ENCODE assay signal across 8 cellular contexts in genomic region chr4:85474356-85474755, GRCh38. TPM values are rescaled to one million over a fixed set of nuclear protein-coding genes. Genes with fewer than 3 reads are reported as not detected.
DNase-seq lines count a peak whose midpoint lies in the region; ATAC-seq and TF ChIP-seq lines count a peak whose summit lies in the region.

No MANE protein-coding gene starts in this region.

- no peak for TF ChIP-seq RAD21 in HCT116 (IDR thresholded peaks at IDR 0.05; ENCODE audit: low read depth)

- H3K4me1 ChIP-seq in HCT116 (ENCODE audit: control insufficient read depth in 1 of 2, insufficient read depth in 2 of 2, low read length in 2 of 2) (peaks cover 2 to 6% of the 10 kb centered on the region in 2 experiments; a peak in 3 of 4 replicates), iPS-20b (ENCODE audit: insufficient read depth, low read length) (no peaks in the 10 kb centered on the region)
- H3K4me1 ChIP-seq in CD8-positive, alpha-beta T cell (ENCODE audit: insufficient read depth, low read length) = no peaks in the 10 kb centered on the region

- no peak for DNase-seq in HCT116 (ENCODE audit: low read depth, low spot score)
- no peak for DNase-seq in astrocyte of the cerebellum (ENCODE audit: low read depth)
- DNase-seq in stimulated activated naive B cell treated with anti-CD40 and anti-IgM and Interleukin-4, amounts not matched to agents 10 μg/mL and 1 μg/mL and 100 μg/mL, for 72 hours = no peak
- DNase-seq in KG1 (lab: John Stamatoyannopoulos, UW) = no peak
- DNase-seq in CD8-positive, alpha-beta T cell = no peak
- DNase-seq in stimulated activated naive CD4-positive, alpha-beta T cell (lab: John Stamatoyannopoulos, UW) = no peak
- no peak for DNase-seq in C1 segment of cervical spinal cord (lab: John Stamatoyannopoulos, UW)

- intact Hi-C loops in HCT116 (cut with micrococcal nuclease) = loop anchor here (10.0 kb wide), 1 partner anchor 270 kb away; no protein-coding TSS in a partner anchor
- intact Hi-C loops in CD8-positive, alpha-beta T cell (cut with DNase I, micrococcal nuclease) = no loop called here

- H3K9me3 ChIP-seq in HCT116 (ENCODE audit: control insufficient read depth in 1 of 2, insufficient read depth in 1 of 2, low read depth in 1 of 2, low read length in 2 of 2) (no peaks in the 10 kb centered on the region), iPS-20b (ENCODE audit: insufficient read depth, low read depth, low read length) (no peaks in the 10 kb centered on the region)
- H3K9me3 ChIP-seq in CD8-positive, alpha-beta T cell (ENCODE audit: low read length) = no peaks in the 10 kb centered on the region

- no peaks in the 10 kb centered on the region for H3K79me2 ChIP-seq in HCT116 (ENCODE audit: insufficient read depth, low read length)

- H3K9me2 ChIP-seq in HCT116 (ENCODE audit: insufficient read depth) = no peaks in the 10 kb centered on the region

- in situ Hi-C loops in astrocyte of the cerebellum (cut with HindIII; ENCODE audit: low sequenced_read_pairs) = no loop called here

- no peaks in the 10 kb centered on the region for H3K27me3 Mint-ChIP-seq in stimulated activated naive B cell treated with anti-CD40 and anti-IgM and Interleukin-4, amounts not matched to agents 10 μg/mL and 1 μg/mL and 100 μg/mL, for 72 hours
- H3K27me3 Mint-ChIP-seq in CD8-positive, alpha-beta T cell (ENCODE audit: low read depth) = peaks cover 12% of the 10 kb centered on the region

- H3K9ac ChIP-seq in HCT116 (ENCODE audit: low read length) (no peak overlapping the region), iPS-20b (ENCODE audit: low read depth, low read length) (no peak overlapping the region)

- H3K4me3 ChIP-seq in HCT116 (replicated peaks in 1 of 2; ENCODE audit: low read depth in 1 of 2, low read length in 2 of 2) (peak overlapping the region; percentile 59 to 85), astrocyte of the cerebellum (ENCODE audit: low read depth, low read length) (peak overlapping the region; percentile 60), iPS-20b (ENCODE audit: low read length) (peak overlapping the region; percentile 77)
- H3K4me3 ChIP-seq in CD8-positive, alpha-beta T cell (ENCODE audit: low read depth, low read length) = no peak overlapping the region

- peaks cover 39 to 46% of the 10 kb centered on the region in 2 donors for H3K4me1 Mint-ChIP-seq in stimulated activated naive B cell treated with anti-CD40 and anti-IgM and Interleukin-4, amounts not matched to agents 10 μg/mL and 1 μg/mL and 100 μg/mL, for 72 hours
- peaks cover 6% of the 10 kb centered on the region for H3K4me1 Mint-ChIP-seq in CD8-positive, alpha-beta T cell (ENCODE audit: low read depth)

- H3K36me3 Mint-ChIP-seq in stimulated activated naive B cell treated with anti-CD40 and anti-IgM and Interleukin-4, amounts not matched to agents 10 μg/mL and 1 μg/mL and 100 μg/mL, for 72 hours = peaks cover 0 to 4% of the 10 kb centered on the region in 2 donors
- no peaks in the 10 kb centered on the region for H3K36me3 Mint-ChIP-seq in CD8-positive, alpha-beta T cell

- H3K36me3 ChIP-seq in HCT116 (ENCODE audit: control insufficient read depth in 1 of 2, insufficient read depth in 2 of 2, low read length in 2 of 2) = no peaks in the 10 kb centered on the region
- H3K36me3 ChIP-seq in iPS-20b (ENCODE audit: insufficient read depth, low read depth, low read length) = no peaks in the 10 kb centered on the region
- H3K36me3 ChIP-seq in CD8-positive, alpha-beta T cell (ENCODE audit: insufficient read depth, low read length) = no peaks in the 10 kb centered on the region

- BruUV-seq in HCT116 (replicated peaks; lab: Mats Ljungman, UMichigan) = no TSS peak

- TF ChIP-seq CTCF in HCT116 (IDR thresholded peaks at IDR 0.05 in 2 of 3, conservative IDR thresholded peaks at IDR 0.05 in 1 of 3; ENCODE audit: borderline replicate concordance in 1 of 3, insufficient read depth in 1 of 3, low read depth in 2 of 3, low read length in 2 of 3) (no peak), astrocyte of the cerebellum (IDR thresholded peaks at IDR 0.05; ENCODE audit: low read depth, low read length, missing control alignments) (no peak)
- TF ChIP-seq CTCF in CD8-positive, alpha-beta T cell (IDR thresholded peaks at IDR 0.05) = no peak

- peak overlapping the region; percentile 99 for H3K4me2 ChIP-seq in HCT116 (ENCODE audit: low read length)

- H3K27me3 ChIP-seq in HCT116 (ENCODE audit: insufficient read depth, low read length) (no peaks in the 10 kb centered on the region), iPS-20b (ENCODE audit: insufficient read depth, low read length) (peaks cover 35% of the 10 kb centered on the region)
- H3K27me3 ChIP-seq in CD8-positive, alpha-beta T cell (ENCODE audit: insufficient read depth, low read length) = no peaks in the 10 kb centered on the region

- no peak for ATAC-seq in HCT116
- no peak for ATAC-seq in stimulated activated naive B cell treated with anti-CD40 and anti-IgM and Interleukin-4, amounts not matched to agents 10 μg/mL and 1 μg/mL and 100 μg/mL, for 72 hours (replicated peaks)
- ATAC-seq in CD8-positive, alpha-beta T cell = no peak

- RAD21 ChIA-PET in HCT116 (lab: Charles Lee; ENCODE audit: low non-redundant PET in 1 of 2, low total read pairs in 2 of 2, uncharacterized antibody in 2 of 2, unreplicated experiment in 2 of 2) = no interaction called here

- POLR2A ChIA-PET in HCT116 (lab: Charles Lee) = interaction anchor here (0.8 to 1.2 kb wide), 3 partner anchors 7 to 24 kb away, joined by 3 to 4 read pairs (median 3); no protein-coding TSS in a partner anchor
- POLR2A ChIA-PET in CD8-positive, alpha-beta T cell (lab: Charles Lee) = no interaction called here

- no peak for TF ChIP-seq POLR2A in HCT116 (IDR thresholded peaks at IDR 0.05; ENCODE audit: borderline replicate concordance, extremely low read depth, insufficient read depth, insufficient read length)

- peak overlapping the region; percentile 92 to 97 for H3K4me3 Mint-ChIP-seq in stimulated activated naive B cell treated with anti-CD40 and anti-IgM and Interleukin-4, amounts not matched to agents 10 μg/mL and 1 μg/mL and 100 μg/mL, for 72 hours
- H3K4me3 Mint-ChIP-seq in CD8-positive, alpha-beta T cell = no peak overlapping the region

- no peaks in the 10 kb centered on the region for H3K9me3 Mint-ChIP-seq in stimulated activated naive B cell treated with anti-CD40 and anti-IgM and Interleukin-4, amounts not matched to agents 10 μg/mL and 1 μg/mL and 100 μg/mL, for 72 hours
- H3K9me3 Mint-ChIP-seq in CD8-positive, alpha-beta T cell = no peaks in the 10 kb centered on the region

- no peaks in the 10 kb centered on the region for H4K20me1 ChIP-seq in HCT116 (ENCODE audit: insufficient read depth)

- H3K27ac Mint-ChIP-seq in stimulated activated naive B cell treated with anti-CD40 and anti-IgM and Interleukin-4, amounts not matched to agents 10 μg/mL and 1 μg/mL and 100 μg/mL, for 72 hours = peak overlapping the region; percentile 98
- H3K27ac Mint-ChIP-seq in CD8-positive, alpha-beta T cell = no peak overlapping the region

- H2AFZ ChIP-seq in HCT116 (ENCODE audit: low read depth, low read length, poor library complexity, severe bottlenecking) = peak overlapping the region; percentile 100

- CTCF ChIA-PET in HCT116 (lab: Charles Lee) = interaction anchor here (1.1 to 1.8 kb wide), 3 partner anchors 15 to 57 kb away, joined by 3 to 7 read pairs (median 3); no protein-coding TSS in a partner anchor
- CTCF ChIA-PET in CD8-positive, alpha-beta T cell (lab: Charles Lee) = no interaction called here

- H3K27ac ChIP-seq in HCT116 (ENCODE audit: low read depth, low read length) = no peak overlapping the region
- H3K27ac ChIP-seq in iPS-20b (ENCODE audit: low read length) = no peak overlapping the region
- H3K27ac ChIP-seq in CD8-positive, alpha-beta T cell (ENCODE audit: low read depth, low read length) = no peak overlapping the region

TF ChIP-seq in HCT116, 20 proteins besides CTCF, POLR2A, EP300 and RAD21 (continues in another document):
- TF ChIP-seq SIN3A (IDR thresholded peaks at IDR 0.05; ENCODE audit: low read depth) (no peak), SP1 (IDR thresholded peaks at IDR 0.05; ENCODE audit: low read depth) (no peak), JUND (IDR thresholded peaks at IDR 0.05) (no peak), ZBTB33 (IDR thresholded peaks at IDR 0.05; ENCODE audit: extremely low read depth, insufficient replicate concordance, low read length) (no peak), SRF (IDR thresholded peaks at IDR 0.05; ENCODE audit: low read depth) (no peak), EZH2 (IDR thresholded peaks at IDR 0.05) (no peak), POLR2AphosphoS5 (IDR thresholded peaks at IDR 0.05; ENCODE audit: low read depth, low read length) (no peak), TCF7L2 (IDR thresholded peaks at IDR 0.05; ENCODE audit: borderline replicate concordance, extremely low read depth, insufficient read depth, insufficient read length) (no peak)
- TF ChIP-seq, protein P1, sequence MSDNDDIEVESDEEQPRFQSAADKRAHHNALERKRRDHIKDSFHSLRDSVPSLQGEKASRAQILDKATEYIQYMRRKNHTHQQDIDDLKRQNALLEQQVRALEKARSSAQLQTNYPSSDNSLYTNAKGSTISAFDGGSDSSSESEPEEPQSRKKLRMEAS (IDR thresholded peaks at IDR 0.05) = no peak

RNA-seq across cellular contexts. Expression of gene ARHGAP24, which starts 0.6 kb away (rescaled TPM):
- 1.3 TPM for total RNA-seq in HCT116 (2021; ENCODE audit: unreplicated experiment)
- polyA plus RNA-seq in HCT116 (2012) = 0.85 and 1.1 TPM in 2 replicates
- total RNA-seq in CD8-positive, alpha-beta T cell = under 1 TPM; 0.76 to 0.92 TPM
